Comparison of ENCODE assay signal across 9 cellular contexts in genomic region chr11:2314525-2315394, GRCh38. TPM values are rescaled to one million over a fixed set of nuclear protein-coding genes. Genes with fewer than 3 reads are reported as not detected.
A peak's percentile ranks its signal among the peaks of the same experiment; 100 is the strongest.
DNase-seq lines count a peak whose midpoint lies in the region; TF ChIP-seq lines count a peak whose summit lies in the region.
"Had no signal": no experiment of that assay in that cellular context is flagged by ENCODE, and none has a peak within 500 bp of the region (broad histone marks: within the 10 kb centered on the region; RNA-seq: fewer than 3 reads in every experiment).

No MANE protein-coding gene starts in this region.

- H3K4me1 Mint-ChIP-seq in activated CD4-positive, alpha-beta memory T cell treated with anti-CD3 and anti-CD28 coated beads, Interleukin-2, amount 10 ng/mL, durations not matched to agents 7 days and 5 days, result no peaks in the 10 kb centered on the region

- H3K9ac ChIP-seq in BLaER1 treated with 17β-estradiol and CSF1 and Interleukin-3, amounts not matched to agents 10 nM and 100 nM, result peak overlapping the region; percentile 25 to 75 (median 68); a peak in 19 of 22 replicates

- H3K9me3 ChIP-seq in BLaER1 treated with 17β-estradiol and CSF1 and Interleukin-3, amounts not matched to agents 10 nM and 100 nM (replicated peaks in 1 of 11), result peaks cover 0 to 14% (median 7%) of the 10 kb centered on the region in 11 experiments; a peak in 11 of 22 replicates
- no peaks in the 10 kb centered on the region for H3K9me3 ChIP-seq in osteoblast (ENCODE audit: low read depth, low read length)

- no peaks in the 10 kb centered on the region for H3K27me3 Mint-ChIP-seq in activated CD4-positive, alpha-beta memory T cell treated with anti-CD3 and anti-CD28 coated beads, Interleukin-2, amount 10 ng/mL, durations not matched to agents 7 days and 5 days
- H3K27me3 Mint-ChIP-seq: naive B cell had no signal

- no peaks in the 10 kb centered on the region for H3K36me3 Mint-ChIP-seq in activated CD4-positive, alpha-beta memory T cell treated with anti-CD3 and anti-CD28 coated beads, Interleukin-2, amount 10 ng/mL, durations not matched to agents 7 days and 5 days (ENCODE audit: low read depth)

- DNase-seq in NCI-H345 treated with DMSO at 0.1 percent for 48 hours (lab: John Stamatoyannopoulos, UW; ENCODE audit: unreplicated experiment) (peak; percentile 44), fibroblast of pulmonary artery (ENCODE audit: low read depth) (peak; percentile 96), osteoblast (ENCODE audit: insufficient read length, low spot score, missing footprints) (peak; percentile 98), OCI-M2 (lab: John Stamatoyannopoulos, UW; ENCODE audit: unreplicated experiment) (no peak), foreskin melanocyte (no peak)
- DNase-seq in activated CD4-positive, alpha-beta memory T cell treated with anti-CD3 and anti-CD28 coated beads, Interleukin-2, amount 10 ng/mL, durations not matched to agents 7 days and 5 days, result no peak
- DNase-seq in stimulated activated CD4-positive, alpha-beta T cell treated with anti-CD3 and anti-CD28 coated beads, Interleukin-4, amount 100 ng/mL, for 4 hours, result no peak
- DNase-seq: naive B cell had no signal

- H2AFZ ChIP-seq in osteoblast (ENCODE audit: low read length), result peak overlapping the region; percentile 85

- CTCF ChIA-PET in activated CD4-positive, alpha-beta memory T cell treated with anti-CD3 and anti-CD28 coated beads, Interleukin-2, amount 10 ng/mL, durations not matched to agents 7 days and 5 days (lab: Charles Lee), result interaction anchor here (0.8 kb wide), 1 partner anchor 10 kb away, joined by 3 read pairs; no protein-coding TSS in a partner anchor

- H4K20me1 ChIP-seq in BLaER1 treated with 17β-estradiol and CSF1 and Interleukin-3, amounts not matched to agents 10 nM and 100 nM, result peaks cover 0 to 5% (median 0%) of the 10 kb centered on the region in 11 experiments; a peak in 1 of 22 replicates
- no peaks in the 10 kb centered on the region for H4K20me1 ChIP-seq in osteoblast (ENCODE audit: insufficient read depth, low read length)

- peaks cover 0 to 17% (median 0%) of the 10 kb centered on the region in 11 experiments; a peak in 2 of 22 replicates for H3K27me3 ChIP-seq in BLaER1 treated with 17β-estradiol and CSF1 and Interleukin-3, amounts not matched to agents 10 nM and 100 nM
- H3K27me3 ChIP-seq in osteoblast (ENCODE audit: insufficient read depth, low read length), result no peaks in the 10 kb centered on the region

- H3K79me2 ChIP-seq in osteoblast (ENCODE audit: insufficient read depth, low read length), result no peaks in the 10 kb centered on the region

- POLR2A ChIA-PET in activated CD4-positive, alpha-beta memory T cell treated with anti-CD3 and anti-CD28 coated beads, Interleukin-2, amount 10 ng/mL, durations not matched to agents 7 days and 5 days (lab: Charles Lee), result interaction anchor here (0.6 to 1.8 kb wide), 2 partner anchors 9 to 10 kb away, joined by 3 to 4 read pairs; no protein-coding TSS in a partner anchor

- no peak overlapping the region for H3K27ac Mint-ChIP-seq in activated CD4-positive, alpha-beta memory T cell treated with anti-CD3 and anti-CD28 coated beads, Interleukin-2, amount 10 ng/mL, durations not matched to agents 7 days and 5 days
- H3K27ac Mint-ChIP-seq: naive B cell had no signal

- peaks cover 43 to 57% (median 46%) of the 10 kb centered on the region in 10 experiments for H3K4me1 ChIP-seq in BLaER1 treated with 17β-estradiol and CSF1 and Interleukin-3, amounts not matched to agents 10 nM and 100 nM
- peaks cover 13% of the 10 kb centered on the region for H3K4me1 ChIP-seq in osteoblast (ENCODE audit: insufficient read depth, low read length)

- H3K4me3 ChIP-seq in BLaER1 treated with 17β-estradiol and CSF1 and Interleukin-3, amounts not matched to agents 10 nM and 100 nM, result peak overlapping the region in 3 of 10 experiments; percentile 5 to 36 (median 19); a peak in 2 of 20 replicates
- no peak overlapping the region for H3K4me3 ChIP-seq in fibroblast of pulmonary artery (replicated peaks; ENCODE audit: low read depth, low read length)
- no peak overlapping the region for H3K4me3 ChIP-seq in osteoblast (ENCODE audit: insufficient read depth, low read length)

- H3K4me3 Mint-ChIP-seq in activated CD4-positive, alpha-beta memory T cell treated with anti-CD3 and anti-CD28 coated beads, Interleukin-2, amount 10 ng/mL, durations not matched to agents 7 days and 5 days, result no peak overlapping the region
- H3K4me3 Mint-ChIP-seq: naive B cell had no signal

- peak overlapping the region in 10 of 11 experiments; percentile 22 to 85 (median 78); a peak in 18 of 22 replicates for H3K27ac ChIP-seq in BLaER1 treated with 17β-estradiol and CSF1 and Interleukin-3, amounts not matched to agents 10 nM and 100 nM
- no peak overlapping the region for H3K27ac ChIP-seq in osteoblast (ENCODE audit: low read depth, low read length)

- H3K4me2 ChIP-seq in BLaER1 treated with 17β-estradiol and CSF1 and Interleukin-3, amounts not matched to agents 10 nM and 100 nM, result peak overlapping the region; percentile 67 to 99 (median 95)
- no peak overlapping the region for H3K4me2 ChIP-seq in osteoblast (ENCODE audit: insufficient read depth, low read length)

- TF ChIP-seq CTCF in fibroblast of pulmonary artery (IDR thresholded peaks at IDR 0.05; ENCODE audit: low read length, missing control alignments) (no peak), osteoblast (IDR thresholded peaks at IDR 0.05; ENCODE audit: extremely low read depth, low read depth, low read length) (no peak)

- H3K36me3 ChIP-seq in BLaER1 treated with 17β-estradiol and CSF1 and Interleukin-3, amounts not matched to agents 10 nM and 100 nM, result no peaks in the 10 kb centered on the region
- no peaks in the 10 kb centered on the region for H3K36me3 ChIP-seq in osteoblast (ENCODE audit: insufficient read depth, low read length)

- no peaks in the 10 kb centered on the region for H3K9me3 Mint-ChIP-seq in activated CD4-positive, alpha-beta memory T cell treated with anti-CD3 and anti-CD28 coated beads, Interleukin-2, amount 10 ng/mL, durations not matched to agents 7 days and 5 days

RNA-seq across cellular contexts. Expression of gene TSPAN32, which starts 12.9 kb away (rescaled TPM):
- 0.59 and 1.4 TPM in 2 replicates for total RNA-seq in osteoblast
- 10 to 100 TPM; 48.0 to 50.1 TPM for total RNA-seq in activated CD4-positive, alpha-beta memory T cell treated with anti-CD3 and anti-CD28 coated beads, Interleukin-2, amount 10 ng/mL, durations not matched to agents 7 days and 5 days

RNA-seq across cellular contexts. Expression of gene C11orf21, which starts 13.0 kb away (rescaled TPM):
- total RNA-seq in osteoblast, result 0.29 and 0.36 TPM in 2 replicates
- 10 to 100 TPM; 66.0 to 68.3 TPM for total RNA-seq in activated CD4-positive, alpha-beta memory T cell treated with anti-CD3 and anti-CD28 coated beads, Interleukin-2, amount 10 ng/mL, durations not matched to agents 7 days and 5 days

RNA-seq across cellular contexts. Expression of gene ASCL2, which starts 44.4 kb away (rescaled TPM):
- total RNA-seq in osteoblast, result not detected in 2 replicates
- under 1 TPM; 0.35 to 0.68 TPM for total RNA-seq in activated CD4-positive, alpha-beta memory T cell treated with anti-CD3 and anti-CD28 coated beads, Interleukin-2, amount 10 ng/mL, durations not matched to agents 7 days and 5 days

Comparison
In these comparisons a context has a peak if more than half of its experiments do, and no peak if none do; other contexts are left out.
1. DNase-seq: peak in NCI-H345 treated with DMSO at 0.1 percent for 48 hours (single experiment), fibroblast of pulmonary artery (single experiment) and osteoblast (single experiment); none in activated CD4-positive, alpha-beta memory T cell treated with anti-CD3 and anti-CD28 coated beads, Interleukin-2, amount 10 ng/mL, durations not matched to agents 7 days and 5 days (single experiment), stimulated activated CD4-positive, alpha-beta T cell treated with anti-CD3 and anti-CD28 coated beads, Interleukin-4, amount 100 ng/mL, for 4 hours (0 of 2), OCI-M2 (single experiment) and foreskin melanocyte (single experiment).
2. RNA of gene TSPAN32, which starts 12.9 kb away (total RNA-seq): 48.0 to 50.1 TPM in activated CD4-positive, alpha-beta memory T cell treated with anti-CD3 and anti-CD28 coated beads, Interleukin-2, amount 10 ng/mL, durations not matched to agents 7 days and 5 days; 0.59 to 1.4 TPM in osteoblast; every median in the first group is over 10 times any median in the second.
3. RNA of gene C11orf21, which starts 13.0 kb away (total RNA-seq): 66.0 to 68.3 TPM in activated CD4-positive, alpha-beta memory T cell treated with anti-CD3 and anti-CD28 coated beads, Interleukin-2, amount 10 ng/mL, durations not matched to agents 7 days and 5 days; 0.29 to 0.36 TPM in osteoblast; every median in the first group is over 10 times any median in the second.